ENCODE assay signal across 1 cellular context in genomic region chr7:23545493-23545892, GRCh38.
TF ChIP-seq lines count a peak whose summit lies in the region.

No MANE protein-coding gene starts in this region.

TF ChIP-seq in GM12878, 131 proteins besides CTCF, POLR2A, EP300 and RAD21 (continued from another document):
- TF ChIP-seq SP1 (IDR thresholded peaks at IDR 0.05; ENCODE audit: low read depth, low read length): no peak
- TF ChIP-seq CBX3 (IDR thresholded peaks at IDR 0.05; ENCODE audit: borderline replicate concordance, low read depth): no peak
- TF ChIP-seq RB1 (IDR thresholded peaks at IDR 0.05; ENCODE audit: borderline replicate concordance): no peak
- TF ChIP-seq, protein P1, sequence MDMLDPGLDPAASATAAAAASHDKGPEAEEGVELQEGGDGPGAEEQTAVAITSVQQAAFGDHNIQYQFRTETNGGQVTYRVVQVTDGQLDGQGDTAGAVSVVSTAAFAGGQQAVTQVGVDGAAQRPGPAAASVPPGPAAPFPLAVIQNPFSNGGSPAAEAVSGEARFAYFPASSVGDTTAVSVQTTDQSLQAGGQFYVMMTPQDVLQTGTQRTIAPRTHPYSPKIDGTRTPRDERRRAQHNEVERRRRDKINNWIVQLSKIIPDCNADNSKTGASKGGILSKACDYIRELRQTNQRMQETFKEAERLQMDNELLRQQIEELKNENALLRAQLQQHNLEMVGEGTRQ (IDR thresholded peaks at IDR 0.05; ENCODE audit: borderline replicate concordance, low read depth, low read length): no peak
- no peak for TF ChIP-seq HDGF (IDR thresholded peaks at IDR 0.05)
- no peak for TF ChIP-seq JUNB (IDR thresholded peaks at IDR 0.05)
- no peak for TF ChIP-seq GABPA (IDR thresholded peaks at IDR 0.05; ENCODE audit: low read depth)
- no peak for TF ChIP-seq CREM (IDR thresholded peaks at IDR 0.05; ENCODE audit: low read depth)
TF ChIP-seq in GM12878: peak in this region for 2.
